8 cellular contexts compared by ENCODE assay signal in genomic region chr6:56955171-56956155, GRCh38.
A peak's percentile ranks its signal among the peaks of the same experiment; 100 is the strongest.
DNase-seq lines count a peak whose midpoint lies in the region; ATAC-seq and TF ChIP-seq lines count a peak whose summit lies in the region.

No MANE protein-coding gene starts in this region.

- peak; percentile 58 for ATAC-seq in GM18517 (IDR thresholded peaks at IDR 0.05; ENCODE audit: unreplicated experiment)
- peak; percentile 66 for ATAC-seq in HG03025 (IDR thresholded peaks at IDR 0.05; ENCODE audit: low FRiP score, unreplicated experiment)

- peak overlapping the region; percentile 81 for H3K4me3 ChIP-seq in choroid plexus epithelial cell (ENCODE audit: low read depth, low read length)

- TF ChIP-seq CTCF in VCaP (conservative IDR thresholded peaks at IDR 0.05) (peak; percentile 90), choroid plexus epithelial cell (conservative IDR thresholded peaks at IDR 0.05; ENCODE audit: low read depth, low read length) (peak; percentile 82)

- peak overlapping the region; percentile 80 for H3K27ac ChIP-seq in VCaP

- DNase-seq in AG08395 (ENCODE audit: low spot score), result peak; percentile 85
- DNase-seq in NCI-H2107 (lab: John Stamatoyannopoulos, UW), result peak; percentile 32
- DNase-seq in choroid plexus epithelial cell (ENCODE audit: low read depth), result peak; percentile 95
- DNase-seq in kidney tubule cell (ENCODE audit: low spot score), result peak; percentile 97
- DNase-seq in stimulated activated CD4-positive, alpha-beta T cell treated with anti-CD3 and anti-CD28 coated beads, Interleukin-1b, Interleukin-23, amount 100 ng/mL, for 4 hours (ENCODE audit: low read depth in 2 of 2), result peak; percentile 20 to 65

Comparison
In these comparisons a context has a peak if more than half of its experiments do, and no peak if none do; other contexts are left out.
1. Peak in every context shown above with its lines: DNase-seq, ATAC-seq, H3K4me3 ChIP-seq and H3K27ac ChIP-seq.
2. DNase-seq: peak in every context shown above with its lines; median percentile 97 in kidney tubule cell; 95 in choroid plexus epithelial cell; 85 in AG08395; 42 in stimulated activated CD4-positive, alpha-beta T cell treated with anti-CD3 and anti-CD28 coated beads, Interleukin-1b, Interleukin-23, amount 100 ng/mL, for 4 hours; 32 in NCI-H2107.